2 cellular contexts compared by ENCODE assay signal in the genomic region with DNA sequence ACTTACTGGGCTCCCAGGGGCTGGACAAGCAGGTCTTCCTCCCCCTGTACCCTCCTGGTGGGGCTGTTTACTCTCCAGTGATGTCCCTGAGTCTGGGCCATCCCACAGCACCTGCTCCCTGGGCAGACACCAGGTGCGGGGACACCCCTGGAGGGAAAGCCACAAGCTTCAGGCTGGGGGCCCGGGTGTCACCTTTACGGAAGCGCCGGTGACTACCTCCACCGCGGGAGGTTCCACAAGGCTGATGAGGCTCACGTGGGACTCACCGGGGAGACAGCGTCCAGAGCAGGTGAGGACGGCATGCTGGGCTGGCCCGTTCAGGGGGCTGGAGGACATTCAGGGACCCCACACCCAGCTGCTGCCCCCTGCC.
TF ChIP-seq lines count a peak whose summit lies in the region.

No MANE protein-coding gene starts in this region.

TF ChIP-seq in HepG2, 621 proteins besides CTCF, POLR2A, EP300 and RAD21:
- TF ChIP-seq GATAD2A (CRISPR knock-in tag; IDR thresholded peaks at IDR 0.05) (no peak), GLI4 (CRISPR knock-in tag; IDR thresholded peaks at IDR 0.05; ENCODE audit: borderline replicate concordance) (no peak), TEAD2 (CRISPR knock-in tag; IDR thresholded peaks at IDR 0.05) (no peak)
- TF ChIP-seq, protein P1, sequence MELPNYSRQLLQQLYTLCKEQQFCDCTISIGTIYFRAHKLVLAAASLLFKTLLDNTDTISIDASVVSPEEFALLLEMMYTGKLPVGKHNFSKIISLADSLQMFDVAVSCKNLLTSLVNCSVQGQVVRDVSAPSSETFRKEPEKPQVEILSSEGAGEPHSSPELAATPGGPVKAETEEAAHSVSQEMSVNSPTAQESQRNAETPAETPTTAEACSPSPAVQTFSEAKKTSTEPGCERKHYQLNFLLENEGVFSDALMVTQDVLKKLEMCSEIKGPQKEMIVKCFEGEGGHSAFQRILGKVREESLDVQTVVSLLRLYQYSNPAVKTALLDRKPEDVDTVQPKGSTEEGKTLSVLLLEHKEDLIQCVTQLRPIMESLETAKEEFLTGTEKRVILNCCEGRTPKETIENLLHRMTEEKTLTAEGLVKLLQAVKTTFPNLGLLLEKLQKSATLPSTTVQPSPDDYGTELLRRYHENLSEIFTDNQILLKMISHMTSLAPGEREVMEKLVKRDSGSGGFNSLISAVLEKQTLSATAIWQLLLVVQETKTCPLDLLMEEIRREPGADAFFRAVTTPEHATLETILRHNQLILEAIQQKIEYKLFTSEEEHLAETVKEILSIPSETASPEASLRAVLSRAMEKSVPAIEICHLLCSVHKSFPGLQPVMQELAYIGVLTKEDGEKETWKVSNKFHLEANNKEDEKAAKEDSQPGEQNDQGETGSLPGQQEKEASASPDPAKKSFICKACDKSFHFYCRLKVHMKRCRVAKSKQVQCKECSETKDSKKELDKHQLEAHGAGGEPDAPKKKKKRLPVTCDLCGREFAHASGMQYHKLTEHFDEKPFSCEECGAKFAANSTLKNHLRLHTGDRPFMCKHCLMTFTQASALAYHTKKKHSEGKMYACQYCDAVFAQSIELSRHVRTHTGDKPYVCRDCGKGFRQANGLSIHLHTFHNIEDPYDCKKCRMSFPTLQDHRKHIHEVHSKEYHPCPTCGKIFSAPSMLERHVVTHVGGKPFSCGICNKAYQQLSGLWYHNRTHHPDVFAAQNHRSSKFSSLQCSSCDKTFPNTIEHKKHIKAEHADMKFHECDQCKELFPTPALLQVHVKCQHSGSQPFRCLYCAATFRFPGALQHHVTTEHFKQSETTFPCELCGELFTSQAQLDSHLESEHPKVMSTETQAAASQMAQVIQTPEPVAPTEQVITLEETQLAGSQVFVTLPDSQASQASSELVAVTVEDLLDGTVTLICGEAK (IDR thresholded peaks at IDR 0.05) = no peak
- TF ChIP-seq, protein P1 (CRISPR knock-in tag; IDR thresholded peaks at IDR 0.05) = no peak

TF ChIP-seq in WTC11, 78 proteins besides CTCF, POLR2A, EP300 and RAD21:
- TF ChIP-seq JUN (CRISPR knock-in tag; IDR thresholded peaks at IDR 0.05) (no peak), ZNF232 (CRISPR knock-in tag; IDR thresholded peaks at IDR 0.05) (no peak)
